ENCODE assay signal across 8 cellular contexts in the genomic region with DNA sequence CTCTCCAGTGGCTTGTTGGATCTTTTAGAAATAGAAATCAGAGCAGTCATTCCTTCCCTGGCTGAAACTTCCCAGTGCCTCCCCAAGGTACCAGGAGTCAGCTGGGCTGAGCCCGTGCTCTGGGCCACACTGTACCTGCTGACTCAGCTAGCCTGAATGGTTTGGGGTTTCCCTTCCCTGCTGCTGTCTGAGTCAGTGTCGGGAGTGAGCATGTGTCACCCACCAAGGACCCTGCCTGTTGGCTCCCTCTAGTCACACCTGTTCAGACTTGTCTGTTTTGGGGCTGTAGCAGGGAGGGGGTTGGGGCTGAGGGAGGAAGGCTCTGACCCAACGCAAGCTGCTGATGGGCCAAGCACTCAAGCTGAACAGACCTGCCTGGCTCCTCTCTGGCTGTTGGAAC.
DNase-seq lines count a peak whose midpoint lies in the region; ATAC-seq and TF ChIP-seq lines count a peak whose summit lies in the region.
"Not testable (repeated sequence)": the region's sequence is repeated elsewhere in the genome, so short reads cannot be mapped to it uniquely, and the experiment has no call there.

No MANE protein-coding gene starts in this region.

- H3K4me1 ChIP-seq in body of pancreas, psoas muscle: not testable (repeated sequence)

- not testable (repeated sequence) for H3K27ac ChIP-seq in body of pancreas, psoas muscle

- not testable (repeated sequence) for H3K27ac Mint-ChIP-seq in stimulated activated naive CD8-positive, alpha-beta T cell treated with anti-CD3 and anti-CD28 coated beads, Interleukin-15, amount 100 ng/mL, for 72 hours

- H3K4me1 Mint-ChIP-seq in activated T-cell treated with anti-CD3 and anti-CD28 coated beads, Interleukin-2, amount 50 U/mL, for 4 hours (ENCODE audit: low read depth); stimulated activated naive CD8-positive, alpha-beta T cell treated with anti-CD3 and anti-CD28 coated beads, Interleukin-15, amount 100 ng/mL, for 72 hours: not testable (repeated sequence)

- intact Hi-C loops in body of pancreas (cut with DNase I); left cardiac atrium (cut with DNase I); psoas muscle (cut with DNase I): not testable (repeated sequence)

- not testable (repeated sequence) for H3K27me3 Mint-ChIP-seq in activated T-cell treated with anti-CD3 and anti-CD28 coated beads, Interleukin-2, amount 50 U/mL, for 4 hours (ENCODE audit: low read depth); stimulated activated naive CD8-positive, alpha-beta T cell treated with anti-CD3 and anti-CD28 coated beads, Interleukin-15, amount 100 ng/mL, for 72 hours

- H3K36me3 Mint-ChIP-seq in activated T-cell treated with anti-CD3 and anti-CD28 coated beads, Interleukin-2, amount 50 U/mL, for 4 hours (ENCODE audit: insufficient read depth): not testable (repeated sequence)

- ATAC-seq in GM18868 (IDR thresholded peaks at IDR 0.05; ENCODE audit: unreplicated experiment): peak; percentile 61
- ATAC-seq in HG03432 (IDR thresholded peaks at IDR 0.05; ENCODE audit: unreplicated experiment): peak; percentile 45
- ATAC-seq in SK-N-SH treated with all-trans-retinoic acid at 6 μM for 48 hours: peak; percentile 74
- peak; percentile 79 to 90 for ATAC-seq in activated T-cell treated with anti-CD3 and anti-CD28 coated beads, Interleukin-2, amount 50 U/mL, for 4 hours
- peak; percentile 25 for ATAC-seq in body of pancreas
- peak; percentile 30 to 86 for ATAC-seq in left cardiac atrium
- ATAC-seq in psoas muscle: peak; percentile 94 to 96 (median 94)
- ATAC-seq in stimulated activated naive CD8-positive, alpha-beta T cell treated with anti-CD3 and anti-CD28 coated beads, Interleukin-15, amount 100 ng/mL, for 72 hours: peak; percentile 96

- TF ChIP-seq POLR2A in body of pancreas (IDR thresholded peaks at IDR 0.05): not testable (repeated sequence)

- not testable (repeated sequence) for H3K9me3 ChIP-seq in body of pancreas, psoas muscle

- DNase-seq in activated T-cell treated with anti-CD3 and anti-CD28 coated beads, Interleukin-2, amount 50 U/mL, for 4 hours; body of pancreas; left cardiac atrium; psoas muscle; stimulated activated naive CD8-positive, alpha-beta T cell treated with anti-CD3 and anti-CD28 coated beads, Interleukin-15, amount 100 ng/mL, for 72 hours: not testable (repeated sequence)

- not testable (repeated sequence) for H3K4me3 ChIP-seq in body of pancreas, psoas muscle

- not testable (repeated sequence) for H3K9me3 Mint-ChIP-seq in activated T-cell treated with anti-CD3 and anti-CD28 coated beads, Interleukin-2, amount 50 U/mL, for 4 hours; stimulated activated naive CD8-positive, alpha-beta T cell treated with anti-CD3 and anti-CD28 coated beads, Interleukin-15, amount 100 ng/mL, for 72 hours

- not testable (repeated sequence) for TF ChIP-seq CTCF in body of pancreas (IDR thresholded peaks at IDR 0.05); psoas muscle (IDR thresholded peaks at IDR 0.05)

- no CpG with 5 or more reads among the region's 3 CpGs for WGBS in body of pancreas, 2 donors
- WGBS in psoas muscle, 3 donors: no CpG with 5 or more reads among the region's 3 CpGs

- not testable (repeated sequence) for H3K36me3 ChIP-seq in body of pancreas (replicated peaks in 1 of 2; ENCODE audit: insufficient read depth in 1 of 2, low read depth in 2 of 2); psoas muscle (ENCODE audit: insufficient read depth in 1 of 2, low read depth in 1 of 2)

- H3K4me3 Mint-ChIP-seq in activated T-cell treated with anti-CD3 and anti-CD28 coated beads, Interleukin-2, amount 50 U/mL, for 4 hours; stimulated activated naive CD8-positive, alpha-beta T cell treated with anti-CD3 and anti-CD28 coated beads, Interleukin-15, amount 100 ng/mL, for 72 hours: not testable (repeated sequence)

- not testable (repeated sequence) for H3K27me3 ChIP-seq in body of pancreas; psoas muscle (ENCODE audit: insufficient read depth in 3 of 3, low read length in 2 of 3)

Comparison
In these comparisons a context has a peak if more than half of its experiments do, and no peak if none do; other contexts are left out.
1. ATAC-seq: peak in every context shown above with its lines; median percentile 96 in stimulated activated naive CD8-positive, alpha-beta T cell treated with anti-CD3 and anti-CD28 coated beads, Interleukin-15, amount 100 ng/mL, for 72 hours; 94 in psoas muscle; 84 in activated T-cell treated with anti-CD3 and anti-CD28 coated beads, Interleukin-2, amount 50 U/mL, for 4 hours; 74 in SK-N-SH treated with all-trans-retinoic acid at 6 μM for 48 hours; 61 in GM18868; 58 in left cardiac atrium; 45 in HG03432; 25 in body of pancreas.